ENCODE assay signal across 20 cellular contexts in the genomic region with DNA sequence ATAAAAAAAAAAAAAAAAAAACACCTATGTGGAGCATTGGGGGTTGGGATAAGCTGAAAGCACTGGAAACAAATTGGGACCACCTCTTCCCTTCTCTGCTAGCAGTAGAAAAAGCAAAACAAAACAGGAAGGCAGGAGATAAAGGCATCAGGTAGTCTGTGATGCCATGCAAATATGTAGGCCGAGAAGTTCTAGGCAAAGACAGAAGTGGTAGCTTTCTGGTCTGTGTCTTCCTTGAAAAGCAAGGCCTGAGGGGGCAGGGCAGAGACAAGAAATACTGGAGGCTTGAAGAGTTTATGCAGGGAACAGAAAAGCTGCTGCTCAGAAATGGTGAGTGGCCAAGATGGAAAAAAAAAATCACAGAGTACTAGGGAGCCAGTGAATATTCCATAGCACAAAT.
DNase-seq lines count a peak whose midpoint lies in the region; ATAC-seq and TF ChIP-seq lines count a peak whose summit lies in the region.
"Had no signal": no experiment of that assay in that cellular context is flagged by ENCODE, and none has a peak within 500 bp of the region (broad histone marks: within the 10 kb centered on the region; RNA-seq: fewer than 3 reads in every experiment).

No MANE protein-coding gene starts in this region.

- H3K4me3 ChIP-seq in MM.1S (ENCODE audit: low read length): no peak overlapping the region
- H3K4me3 ChIP-seq: esophagus squamous epithelium, right atrium auricular region had no signal

- H3K27ac ChIP-seq in MM.1S (ENCODE audit: low read length): peak overlapping the region; percentile 36; the same call in 1 of the 2 replicates
- H3K27ac ChIP-seq: C4-2B, right atrium auricular region had no signal

- H3K27me3 Mint-ChIP-seq in activated T-cell treated with anti-CD3 and anti-CD28 coated beads, Interleukin-2, amount 50 U/mL, for 24 hours: no peaks in the 10 kb centered on the region
- H3K27me3 Mint-ChIP-seq in activated T-cell treated with anti-CD3 and anti-CD28 coated beads, Interleukin-2, amount 50 U/mL, for 4 hours (ENCODE audit: low read depth): no peaks in the 10 kb centered on the region
- no peaks in the 10 kb centered on the region for H3K27me3 Mint-ChIP-seq in activated naive CD8-positive, alpha-beta T cell treated with anti-CD3 and anti-CD28 coated beads for 36 hours
- H3K27me3 Mint-ChIP-seq in stimulated activated naive B cell treated with anti-CD40 and anti-IgM and Interleukin-4, amounts not matched to agents 10 μg/mL and 1 μg/mL and 100 μg/mL, for 72 hours: no peaks in the 10 kb centered on the region
- H3K27me3 Mint-ChIP-seq: central memory CD8-positive, alpha-beta T cell had no signal

- peaks cover 6% of the 10 kb centered on the region; the same call in 1 of the 2 replicates for H4K20me1 ChIP-seq in MM.1S (ENCODE audit: insufficient read depth, low read length)

- peaks cover 97% of the 10 kb centered on the region for H3K79me2 ChIP-seq in MM.1S (ENCODE audit: low read length)

- no peaks in the 10 kb centered on the region for H3K27me3 ChIP-seq in MM.1S (replicated peaks; ENCODE audit: insufficient read depth, low read length)
- H3K27me3 ChIP-seq: esophagus squamous epithelium, right atrium auricular region had no signal

- no peak overlapping the region for H3K9ac ChIP-seq in MM.1S (ENCODE audit: low read length)
- H3K9ac ChIP-seq: SK-N-SH had no signal

- no peak for DNase-seq in activated T-cell treated with anti-CD3 and anti-CD28 coated beads, Interleukin-2, amount 50 U/mL, for 24 hours
- DNase-seq in activated T-cell treated with anti-CD3 and anti-CD28 coated beads, Interleukin-2, amount 50 U/mL, for 4 hours: no peak
- no peak for DNase-seq in MM.1S
- no peak for DNase-seq in activated naive CD8-positive, alpha-beta T cell treated with anti-CD3 and anti-CD28 coated beads for 36 hours
- DNase-seq in stimulated activated naive B cell treated with anti-CD40 and anti-IgM and Interleukin-4, amounts not matched to agents 10 μg/mL and 1 μg/mL and 100 μg/mL, for 72 hours: no peak
- DNase-seq in head of caudate nucleus: no peak
- DNase-seq in activated gamma-delta T cell treated with Interleukin-2 at 50 U/mL for 16 hours: no peak
- DNase-seq: activated CD4-positive, alpha-beta T cell treated with anti-CD3 and anti-CD28 coated beads for 48 hours; activated T-cell treated with anti-CD3 and anti-CD28 coated beads, Interleukin-2, amount 50 U/mL, for 72 hours; anterior cingulate cortex; esophagus squamous epithelium; KG1; left ventricle myocardium superior; NCI-H1417 treated with DMSO at 0.1 percent for 48 hours; NCI-H774; SK-N-SH had no signal

- peaks cover 41% of the 10 kb centered on the region for H3F3A ChIP-seq in MM.1S (ENCODE audit: insufficient read depth, low read length)

- H3K4me2 ChIP-seq in MM.1S (ENCODE audit: low read depth, low read length): peak overlapping the region; percentile 16; the same call in 1 of the 2 replicates
- H3K4me2 ChIP-seq: SK-N-SH had no signal

- peak overlapping the region; percentile 27 for H3K27ac Mint-ChIP-seq in activated T-cell treated with anti-CD3 and anti-CD28 coated beads, Interleukin-2, amount 50 U/mL, for 24 hours
- H3K27ac Mint-ChIP-seq in activated naive CD8-positive, alpha-beta T cell treated with anti-CD3 and anti-CD28 coated beads for 36 hours: peak overlapping the region; percentile 54
- peak overlapping the region; percentile 88 for H3K27ac Mint-ChIP-seq in stimulated activated naive B cell treated with anti-CD40 and anti-IgM and Interleukin-4, amounts not matched to agents 10 μg/mL and 1 μg/mL and 100 μg/mL, for 72 hours
- H3K27ac Mint-ChIP-seq: activated T-cell treated with anti-CD3 and anti-CD28 coated beads, Interleukin-2, amount 50 U/mL, for 72 hours had no signal

- no peak for ATAC-seq in activated T-cell treated with anti-CD3 and anti-CD28 coated beads, Interleukin-2, amount 50 U/mL, for 4 hours
- ATAC-seq in stimulated activated naive B cell treated with anti-CD40 and anti-IgM and Interleukin-4, amounts not matched to agents 10 μg/mL and 1 μg/mL and 100 μg/mL, for 72 hours (replicated peaks): no peak
- no peak for ATAC-seq in GM21786 (IDR thresholded peaks at IDR 0.05; ENCODE audit: unreplicated experiment)
- ATAC-seq: activated T-cell treated with anti-CD3 and anti-CD28 coated beads, Interleukin-2, amount 50 U/mL, for 72 hours; left ventricle myocardium superior had no signal

- H3K36me3 Mint-ChIP-seq in activated T-cell treated with anti-CD3 and anti-CD28 coated beads, Interleukin-2, amount 50 U/mL, for 24 hours (ENCODE audit: low read depth): peaks cover 99% of the 10 kb centered on the region
- H3K36me3 Mint-ChIP-seq in activated T-cell treated with anti-CD3 and anti-CD28 coated beads, Interleukin-2, amount 50 U/mL, for 4 hours (ENCODE audit: insufficient read depth): peaks cover 70% of the 10 kb centered on the region
- H3K36me3 Mint-ChIP-seq in activated naive CD8-positive, alpha-beta T cell treated with anti-CD3 and anti-CD28 coated beads for 36 hours: peaks cover 69% of the 10 kb centered on the region
- peaks cover 11 to 41% of the 10 kb centered on the region in 2 donors for H3K36me3 Mint-ChIP-seq in stimulated activated naive B cell treated with anti-CD40 and anti-IgM and Interleukin-4, amounts not matched to agents 10 μg/mL and 1 μg/mL and 100 μg/mL, for 72 hours

- H3K36me3 ChIP-seq in MM.1S (replicated peaks; ENCODE audit: insufficient read depth, low read length): 0 out of 2 replicates have a peak, but pooled peaks cover 8% of the 10 kb centered on the region
- H3K36me3 ChIP-seq: esophagus squamous epithelium, right atrium auricular region had no signal

- no peaks in the 10 kb centered on the region for H3K9me3 ChIP-seq in MM.1S (replicated peaks; ENCODE audit: insufficient read depth, low read length)
- H3K9me3 ChIP-seq: esophagus squamous epithelium, right atrium auricular region had no signal

- H3K4me1 Mint-ChIP-seq in activated T-cell treated with anti-CD3 and anti-CD28 coated beads, Interleukin-2, amount 50 U/mL, for 24 hours (ENCODE audit: low read depth): peaks cover 94% of the 10 kb centered on the region
- peaks cover 87% of the 10 kb centered on the region for H3K4me1 Mint-ChIP-seq in activated T-cell treated with anti-CD3 and anti-CD28 coated beads, Interleukin-2, amount 50 U/mL, for 4 hours (ENCODE audit: low read depth)
- H3K4me1 Mint-ChIP-seq in activated naive CD8-positive, alpha-beta T cell treated with anti-CD3 and anti-CD28 coated beads for 36 hours: peaks cover 60% of the 10 kb centered on the region
- H3K4me1 Mint-ChIP-seq in stimulated activated naive B cell treated with anti-CD40 and anti-IgM and Interleukin-4, amounts not matched to agents 10 μg/mL and 1 μg/mL and 100 μg/mL, for 72 hours: peaks cover 44 to 69% of the 10 kb centered on the region in 2 donors

- no peaks in the 10 kb centered on the region for H3K9me2 ChIP-seq in MM.1S (replicated peaks; ENCODE audit: insufficient read depth, low read length)
- H3K9me2 ChIP-seq: SK-N-SH had no signal

- H3K4me3 Mint-ChIP-seq in activated T-cell treated with anti-CD3 and anti-CD28 coated beads, Interleukin-2, amount 50 U/mL, for 24 hours: no peak overlapping the region
- H3K4me3 Mint-ChIP-seq in activated T-cell treated with anti-CD3 and anti-CD28 coated beads, Interleukin-2, amount 50 U/mL, for 4 hours: no peak overlapping the region
- no peak overlapping the region for H3K4me3 Mint-ChIP-seq in activated naive CD8-positive, alpha-beta T cell treated with anti-CD3 and anti-CD28 coated beads for 36 hours
- no peak overlapping the region for H3K4me3 Mint-ChIP-seq in stimulated activated naive B cell treated with anti-CD40 and anti-IgM and Interleukin-4, amounts not matched to agents 10 μg/mL and 1 μg/mL and 100 μg/mL, for 72 hours
- H3K4me3 Mint-ChIP-seq: central memory CD8-positive, alpha-beta T cell had no signal

- H2AFZ ChIP-seq in MM.1S (ENCODE audit: low read length): no peak overlapping the region

- intact Hi-C loops in head of caudate nucleus (cut with DNase I): no loop called here

- H3K9me3 Mint-ChIP-seq in activated T-cell treated with anti-CD3 and anti-CD28 coated beads, Interleukin-2, amount 50 U/mL, for 24 hours: no peaks in the 10 kb centered on the region
- peaks cover 6% of the 10 kb centered on the region for H3K9me3 Mint-ChIP-seq in activated T-cell treated with anti-CD3 and anti-CD28 coated beads, Interleukin-2, amount 50 U/mL, for 4 hours
- peaks cover 3% of the 10 kb centered on the region for H3K9me3 Mint-ChIP-seq in activated naive CD8-positive, alpha-beta T cell treated with anti-CD3 and anti-CD28 coated beads for 36 hours
- peaks cover 4 to 6% of the 10 kb centered on the region in 2 donors for H3K9me3 Mint-ChIP-seq in stimulated activated naive B cell treated with anti-CD40 and anti-IgM and Interleukin-4, amounts not matched to agents 10 μg/mL and 1 μg/mL and 100 μg/mL, for 72 hours
- H3K9me3 Mint-ChIP-seq: central memory CD8-positive, alpha-beta T cell had no signal

- H3K4me1 ChIP-seq in MM.1S (ENCODE audit: low read length): peaks cover 48% of the 10 kb centered on the region
- H3K4me1 ChIP-seq: esophagus squamous epithelium had no signal

- TF ChIP-seq CTCF in MM.1S (IDR thresholded peaks at IDR 0.05; ENCODE audit: low read length): no peak

Comparison
In these comparisons a context has a peak if more than half of its experiments do, and no peak if none do; other contexts are left out.
1. H3K27ac Mint-ChIP-seq: peak in every context shown above with its lines; median percentile 88 in stimulated activated naive B cell treated with anti-CD40 and anti-IgM and Interleukin-4, amounts not matched to agents 10 μg/mL and 1 μg/mL and 100 μg/mL, for 72 hours; 54 in activated naive CD8-positive, alpha-beta T cell treated with anti-CD3 and anti-CD28 coated beads for 36 hours; 27 in activated T-cell treated with anti-CD3 and anti-CD28 coated beads, Interleukin-2, amount 50 U/mL, for 24 hours.